ENCODE assay signal across 8 cellular contexts in genomic region chr12:2034633-2035420, GRCh38. TPM values are rescaled to one million over a fixed set of nuclear protein-coding genes. Genes with fewer than 3 reads are reported as not detected.
A peak's percentile ranks its signal among the peaks of the same experiment; 100 is the strongest.
DNase-seq lines count a peak whose midpoint lies in the region; ATAC-seq, FAIRE-seq and TF ChIP-seq lines count a peak whose summit lies in the region.

No MANE protein-coding gene starts in this region.

- CTCF ChIA-PET in A549 (lab: Yijun Ruan, JAX), result interaction anchor here (0.6 to 2.6 kb wide), 16 partner anchors 9 to 635 kb away, joined by 3 to 16 read pairs (median 4); no protein-coding TSS in a partner anchor

- H3K27ac ChIP-seq in A549 (peak overlapping the region; percentile 35 to 57; a peak in 3 of 6 replicates), HL-60 (replicated peaks) (no peak overlapping the region), epithelial cell of prostate (no peak overlapping the region)

- peaks cover 11% of the 10 kb centered on the region for H3K27me3 ChIP-seq in HL-60 (ENCODE audit: insufficient read depth, poor library complexity, severe bottlenecking)

- POLR2A ChIA-PET in A549 (lab: Yijun Ruan, JAX), result no interaction called here

- DNase-seq in A549 (ENCODE audit: low read depth in 1 of 2, low spot score in 1 of 2), result peak; percentile 75 to 83
- DNase-seq in HL-60 (ENCODE audit: low read depth in 1 of 2, low spot score in 1 of 2), result peak; percentile 70 to 77
- DNase-seq in NOMO-1 treated with dmso at 0.1 percent for 144 hours (lab: John Stamatoyannopoulos, UW; ENCODE audit: unreplicated experiment), result peak; percentile 68
- peak; percentile 82 for DNase-seq in activated T-cell treated with anti-CD3 and anti-CD28 coated beads for 1 hour (ENCODE audit: low read depth)
- DNase-seq in epithelial cell of prostate (ENCODE audit: low read depth, low spot score), result peak; percentile 12
- DNase-seq in mucosa of descending colon, result peak; percentile 87 to 95 (median 92)
- DNase-seq in stimulated activated CD8-positive, alpha-beta memory T cell treated with anti-CD3 and anti-CD28 coated beads, Interleukin-2, amount 100 ng/mL, for 48 hours (ENCODE audit: low read depth in 2 of 2), result peak; percentile 82 to 90

- peak; percentile 95 to 99 for ATAC-seq in A549
- ATAC-seq in GM18868 (IDR thresholded peaks at IDR 0.05; ENCODE audit: unreplicated experiment), result peak; percentile 83
- ATAC-seq in mucosa of descending colon, result peak; percentile 99

- TF ChIP-seq RAD21 in A549 (conservative IDR thresholded peaks at IDR 0.05 in 1 of 2, IDR thresholded peaks at IDR 0.05 in 1 of 2), result peak; percentile 58 to 74

- no peak for TF ChIP-seq EP300 in A549 (IDR thresholded peaks at IDR 0.05)

- peak overlapping the region; percentile 96 for H3K4me2 ChIP-seq in A549

- H3K9me3 ChIP-seq in A549 (no peaks in the 10 kb centered on the region), mucosa of descending colon (no peaks in the 10 kb centered on the region)

- peak; percentile 37; the same call in 1 of the 2 replicates for TF ChIP-seq POLR2A in A549 (IDR thresholded peaks at IDR 0.05; ENCODE audit: low read length)

- no peaks in the 10 kb centered on the region for H3K36me3 ChIP-seq in mucosa of descending colon (ENCODE audit: low read depth)

- TF ChIP-seq CTCF in A549 (IDR thresholded peaks at IDR 0.05) (peak; percentile 85), HL-60 (IDR thresholded peaks at IDR 0.05; ENCODE audit: insufficient read depth, low read length) (peak; percentile 65), mucosa of descending colon (IDR thresholded peaks at IDR 0.05) (peak; percentile 96)

- H3K4me3 ChIP-seq in A549 (peak overlapping the region; percentile 34), HL-60 (replicated peaks; ENCODE audit: insufficient read depth, low read length) (peak overlapping the region; percentile 28), mucosa of descending colon (no peak overlapping the region)

- intact Hi-C loops in mucosa of descending colon (cut with DNase I, micrococcal nuclease), result loop anchor here (10.0 kb wide), 1 partner anchor 240 kb away; no protein-coding TSS in a partner anchor

- FAIRE-seq in A549 (lab: Jason Lieb, UNC), result no peak

- H3K4me1 ChIP-seq in A549, result 0 out of 3 replicates have a peak, but pooled peaks cover 3% of the 10 kb centered on the region
- H3K4me1 ChIP-seq in mucosa of descending colon (ENCODE audit: low read depth), result peaks cover 7% of the 10 kb centered on the region

- 13% methylated on average over 40 of the region's 47 CpGs for WGBS in A549 (ENCODE audit: missing lambda C conversion rate)

TF ChIP-seq in A549, 52 proteins besides CTCF, POLR2A, EP300 and RAD21:
- peak; percentile 81 for TF ChIP-seq SMC3 (IDR thresholded peaks at IDR 0.05)
- TF ChIP-seq CBX8 (IDR thresholded peaks at IDR 0.05), result no peak
- no peak for TF ChIP-seq JUN (IDR thresholded peaks at IDR 0.05)
- TF ChIP-seq USF2 (IDR thresholded peaks at IDR 0.05), result no peak
- peak; percentile 89 for TF ChIP-seq MAX (IDR thresholded peaks at IDR 0.05)
- no peak for TF ChIP-seq KDM1A (IDR thresholded peaks at IDR 0.05; ENCODE audit: low read depth)
- TF ChIP-seq RCOR1 (IDR thresholded peaks at IDR 0.05; ENCODE audit: low read depth, low read length), result no peak
- TF ChIP-seq CHD4 (IDR thresholded peaks at IDR 0.05; ENCODE audit: borderline replicate concordance), result no peak
- TF ChIP-seq RNF2 (IDR thresholded peaks at IDR 0.05; ENCODE audit: borderline replicate concordance, low read depth), result no peak
- no peak; the same call in 1 of the 2 replicates for TF ChIP-seq HOXB13 (CRISPR knock-in tag; IDR thresholded peaks at IDR 0.05; ENCODE audit: low read depth)
- TF ChIP-seq KDM5A (IDR thresholded peaks at IDR 0.05), result no peak
- TF ChIP-seq E2F6 (IDR thresholded peaks at IDR 0.05; ENCODE audit: borderline replicate concordance, low read depth), result peak; percentile 65
- no peak for TF ChIP-seq ATOH8 (CRISPR knock-in tag; IDR thresholded peaks at IDR 0.05; ENCODE audit: low read depth)
- TF ChIP-seq MAZ (IDR thresholded peaks at IDR 0.05; ENCODE audit: borderline replicate concordance, low read depth, low read length), result no peak
TF ChIP-seq in A549: peak in this region for 3.

RNA-seq across cellular contexts. Expression of gene CACNA1C, which starts 18.0 kb away (rescaled TPM):
- polyA plus RNA-seq in A549 (2011; rRNA removed), result 0.03 TPM in 1 of 2 replicates, not detected in the other
- 0.01 TPM in 1 of 2 replicates, not detected in the other for polyA plus RNA-seq in A549 (2012; cell fraction: cytosol; rRNA removed)
- polyA plus RNA-seq in A549 (2012; cell fraction: nucleus; rRNA removed), result not detected in 2 replicates
- not detected in 3 replicates for polyA plus RNA-seq in A549 (2017; fragmentation: RNase III; extraction: RNeasy Plus Mini Kit Qiagen cat#74134 plus additional on column Dnase treatment)
- polyA minus RNA-seq in A549 (2011; rRNA and poly(A)+ RNA removed), result 0.39 TPM in 1 of 2 replicates, not detected in the other
- total RNA-seq in mucosa of descending colon, result 10 to 100 TPM in 1 of 3 donors, 1 to 10 TPM in 2; 5.5 to 89.4 (median 9.2) TPM

RNA-seq across cellular contexts. Expression of gene DCP1B, which starts 30.6 kb away (rescaled TPM):
- polyA plus RNA-seq in A549 (2011; rRNA removed) (19.1 and 19.2 TPM in 2 replicates), A549 (2017; fragmentation: RNase III; extraction: RNeasy Plus Mini Kit Qiagen cat#74134 plus additional on column Dnase treatment) (7.5 to 7.9 TPM (median 7.7 TPM) in 3 replicates)
- 7.8 and 8.9 TPM in 2 replicates for polyA plus RNA-seq in A549 (2012; cell fraction: cytosol; rRNA removed)
- polyA plus RNA-seq in A549 (2012; cell fraction: nucleus; rRNA removed), result 5.7 and 6.3 TPM in 2 replicates
- polyA minus RNA-seq in A549 (2011; rRNA and poly(A)+ RNA removed), result 13.7 and 21.2 TPM in 2 replicates
- 10 to 100 TPM; 10.1 to 27.3 (median 12.6) TPM for total RNA-seq in mucosa of descending colon

Comparison
In these comparisons a context has a peak if more than half of its experiments do, and no peak if none do; other contexts are left out.
1. DNase-seq: peak in every context shown above with its lines; median percentile 92 in mucosa of descending colon; 86 in stimulated activated CD8-positive, alpha-beta memory T cell treated with anti-CD3 and anti-CD28 coated beads, Interleukin-2, amount 100 ng/mL, for 48 hours; 82 in activated T-cell treated with anti-CD3 and anti-CD28 coated beads for 1 hour; 79 in A549; 74 in HL-60; 68 in NOMO-1 treated with dmso at 0.1 percent for 144 hours; 12 in epithelial cell of prostate.
2. H3K27ac ChIP-seq: peak in A549 (2 of 2); none in HL-60 (single experiment) and epithelial cell of prostate (single experiment).
3. Peak in every context shown above with its lines, with median percentiles within 50 percentile points of each other: ATAC-seq and CTCF ChIP-seq.